Comparison of ENCODE assay signal across 8 cellular contexts in the genomic region with DNA sequence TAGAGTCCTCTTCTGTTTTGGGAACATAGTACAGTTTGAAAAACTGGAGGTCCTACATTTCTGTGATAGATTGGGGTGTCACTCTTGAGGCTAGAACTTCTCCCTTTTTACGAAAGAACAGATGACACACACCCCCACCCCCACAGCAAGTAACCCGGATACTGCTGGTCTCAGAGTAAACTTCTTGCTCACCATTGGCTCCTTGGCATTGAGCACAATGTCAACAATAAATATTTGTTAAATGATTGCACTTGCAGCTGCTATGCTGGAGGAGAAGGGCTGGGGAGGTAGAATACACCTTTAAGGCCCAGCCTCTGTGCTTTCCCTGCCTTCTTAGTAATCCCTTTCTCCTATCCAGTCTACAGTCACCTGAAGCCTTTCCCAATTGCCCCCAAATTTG.
A peak's percentile ranks its signal among the peaks of the same experiment; 100 is the strongest.
DNase-seq lines count a peak whose midpoint lies in the region; ATAC-seq and TF ChIP-seq lines count a peak whose summit lies in the region.

No MANE protein-coding gene starts in this region.

- H3K4me3 ChIP-seq in HL-60 (replicated peaks; ENCODE audit: insufficient read depth, low read length) (no peak overlapping the region), mucosa of descending colon (no peak overlapping the region), tibial nerve (no peak overlapping the region)

- POLR2A ChIA-PET in WTC11 (lab: Charles Lee) = interaction anchor here (0.6 kb wide), 1 partner anchor 1886 kb away, joined by 3 read pairs; no protein-coding TSS in a partner anchor

- TF ChIP-seq CTCF in HL-60 (IDR thresholded peaks at IDR 0.05; ENCODE audit: insufficient read depth, low read length) = no peak
- TF ChIP-seq CTCF in VCaP (conservative IDR thresholded peaks at IDR 0.05) = no peak
- TF ChIP-seq CTCF in mucosa of descending colon (IDR thresholded peaks at IDR 0.05) = no peak
- TF ChIP-seq CTCF in WTC11 (IDR thresholded peaks at IDR 0.05) = no peak
- TF ChIP-seq CTCF in tibial nerve (IDR thresholded peaks at IDR 0.05) = no peak

- no peak overlapping the region for H3K27ac Mint-ChIP-seq in WTC11

- no peak for TF ChIP-seq EP300 in tibial nerve (IDR thresholded peaks at IDR 0.05)

- WGBS in tibial nerve, 2 donors = 42 to 60% methylated on average over 2 of the region's 2 CpGs

- no peaks in the 10 kb centered on the region for H3K27me3 ChIP-seq in HL-60 (ENCODE audit: insufficient read depth, poor library complexity, severe bottlenecking)
- H3K27me3 ChIP-seq in tibial nerve = no peaks in the 10 kb centered on the region

- DNase-seq in AG08396 (ENCODE audit: low spot score) = peak; percentile 43
- peak in 1 of 2 experiments; percentile 51 for DNase-seq in HL-60 (ENCODE audit: low read depth in 1 of 2, low spot score in 1 of 2)
- peak in 1 of 3 donors; percentile 44 for DNase-seq in mucosa of descending colon
- DNase-seq in occipital lobe (lab: John Stamatoyannopoulos, UW) = no peak
- DNase-seq in WTC11 (ENCODE audit: low spot score) = no peak
- DNase-seq in tibial nerve (ENCODE audit: low spot score in 2 of 2) = no peak

- H3K4me3 Mint-ChIP-seq in WTC11 = no peak overlapping the region

- ATAC-seq in mucosa of descending colon = peak; percentile 73
- no peak for ATAC-seq in GM18873 (IDR thresholded peaks at IDR 0.05; ENCODE audit: low FRiP score, unreplicated experiment)
- no peak for ATAC-seq in WTC11

- no peaks in the 10 kb centered on the region for H3K27me3 Mint-ChIP-seq in WTC11 (ENCODE audit: low read depth)

- no peaks in the 10 kb centered on the region for H3K9me3 Mint-ChIP-seq in WTC11

- H3K4me1 Mint-ChIP-seq in WTC11 = no peaks in the 10 kb centered on the region

- no peaks in the 10 kb centered on the region for H3K36me3 ChIP-seq in mucosa of descending colon (ENCODE audit: low read depth)
- H3K36me3 ChIP-seq in tibial nerve = peaks cover 0 to 3% (median 0%) of the 10 kb centered on the region in 3 donors

- no peak for TF ChIP-seq POLR2A in tibial nerve (IDR thresholded peaks at IDR 0.05)

- no peaks in the 10 kb centered on the region for H3K36me3 Mint-ChIP-seq in WTC11

- intact Hi-C loops in mucosa of descending colon (cut with DNase I, micrococcal nuclease) = no loop called here

- H3K9me3 ChIP-seq in mucosa of descending colon (no peaks in the 10 kb centered on the region), tibial nerve (no peaks in the 10 kb centered on the region)

- CTCF ChIA-PET in WTC11 (lab: Charles Lee) = interaction anchor here (1.1 to 1.3 kb wide), 3 partner anchors 31 to 123 kb away, joined by 3 to 5 read pairs (median 4); no protein-coding TSS in a partner anchor

- H3K4me1 ChIP-seq in mucosa of descending colon (ENCODE audit: low read depth) (peaks cover 10% of the 10 kb centered on the region), tibial nerve (peaks cover 0 to 22% (median 2%) of the 10 kb centered on the region in 4 donors)

- H3K27ac ChIP-seq in HL-60 (replicated peaks) = peak overlapping the region; percentile 70
- peak overlapping the region; percentile 92 for H3K27ac ChIP-seq in VCaP
- peak overlapping the region in 2 of 4 donors; percentile 4 to 56 for H3K27ac ChIP-seq in tibial nerve

TF ChIP-seq in WTC11, 78 proteins besides CTCF, POLR2A, EP300 and RAD21 (continues in another document):
- TF ChIP-seq, protein P1, sequence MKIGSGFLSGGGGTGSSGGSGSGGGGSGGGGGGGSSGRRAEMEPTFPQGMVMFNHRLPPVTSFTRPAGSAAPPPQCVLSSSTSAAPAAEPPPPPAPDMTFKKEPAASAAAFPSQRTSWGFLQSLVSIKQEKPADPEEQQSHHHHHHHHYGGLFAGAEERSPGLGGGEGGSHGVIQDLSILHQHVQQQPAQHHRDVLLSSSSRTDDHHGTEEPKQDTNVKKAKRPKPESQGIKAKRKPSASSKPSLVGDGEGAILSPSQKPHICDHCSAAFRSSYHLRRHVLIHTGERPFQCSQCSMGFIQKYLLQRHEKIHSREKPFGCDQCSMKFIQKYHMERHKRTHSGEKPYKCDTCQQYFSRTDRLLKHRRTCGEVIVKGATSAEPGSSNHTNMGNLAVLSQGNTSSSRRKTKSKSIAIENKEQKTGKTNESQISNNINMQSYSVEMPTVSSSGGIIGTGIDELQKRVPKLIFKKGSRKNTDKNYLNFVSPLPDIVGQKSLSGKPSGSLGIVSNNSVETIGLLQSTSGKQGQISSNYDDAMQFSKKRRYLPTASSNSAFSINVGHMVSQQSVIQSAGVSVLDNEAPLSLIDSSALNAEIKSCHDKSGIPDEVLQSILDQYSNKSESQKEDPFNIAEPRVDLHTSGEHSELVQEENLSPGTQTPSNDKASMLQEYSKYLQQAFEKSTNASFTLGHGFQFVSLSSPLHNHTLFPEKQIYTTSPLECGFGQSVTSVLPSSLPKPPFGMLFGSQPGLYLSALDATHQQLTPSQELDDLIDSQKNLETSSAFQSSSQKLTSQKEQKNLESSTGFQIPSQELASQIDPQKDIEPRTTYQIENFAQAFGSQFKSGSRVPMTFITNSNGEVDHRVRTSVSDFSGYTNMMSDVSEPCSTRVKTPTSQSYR (CRISPR knock-in tag; IDR thresholded peaks at IDR 0.05) = no peak
- TF ChIP-seq, protein P2, sequence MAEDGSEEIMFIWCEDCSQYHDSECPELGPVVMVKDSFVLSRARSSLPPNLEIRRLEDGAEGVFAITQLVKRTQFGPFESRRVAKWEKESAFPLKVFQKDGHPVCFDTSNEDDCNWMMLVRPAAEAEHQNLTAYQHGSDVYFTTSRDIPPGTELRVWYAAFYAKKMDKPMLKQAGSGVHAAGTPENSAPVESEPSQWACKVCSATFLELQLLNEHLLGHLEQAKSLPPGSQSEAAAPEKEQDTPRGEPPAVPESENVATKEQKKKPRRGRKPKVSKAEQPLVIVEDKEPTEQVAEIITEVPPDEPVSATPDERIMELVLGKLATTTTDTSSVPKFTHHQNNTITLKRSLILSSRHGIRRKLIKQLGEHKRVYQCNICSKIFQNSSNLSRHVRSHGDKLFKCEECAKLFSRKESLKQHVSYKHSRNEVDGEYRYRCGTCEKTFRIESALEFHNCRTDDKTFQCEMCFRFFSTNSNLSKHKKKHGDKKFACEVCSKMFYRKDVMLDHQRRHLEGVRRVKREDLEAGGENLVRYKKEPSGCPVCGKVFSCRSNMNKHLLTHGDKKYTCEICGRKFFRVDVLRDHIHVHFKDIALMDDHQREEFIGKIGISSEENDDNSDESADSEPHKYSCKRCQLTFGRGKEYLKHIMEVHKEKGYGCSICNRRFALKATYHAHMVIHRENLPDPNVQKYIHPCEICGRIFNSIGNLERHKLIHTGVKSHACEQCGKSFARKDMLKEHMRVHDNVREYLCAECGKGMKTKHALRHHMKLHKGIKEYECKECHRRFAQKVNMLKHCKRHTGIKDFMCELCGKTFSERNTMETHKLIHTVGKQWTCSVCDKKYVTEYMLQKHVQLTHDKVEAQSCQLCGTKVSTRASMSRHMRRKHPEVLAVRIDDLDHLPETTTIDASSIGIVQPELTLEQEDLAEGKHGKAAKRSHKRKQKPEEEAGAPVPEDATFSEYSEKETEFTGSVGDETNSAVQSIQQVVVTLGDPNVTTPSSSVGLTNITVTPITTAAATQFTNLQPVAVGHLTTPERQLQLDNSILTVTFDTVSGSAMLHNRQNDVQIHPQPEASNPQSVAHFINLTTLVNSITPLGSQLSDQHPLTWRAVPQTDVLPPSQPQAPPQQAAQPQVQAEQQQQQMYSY (CRISPR knock-in tag; IDR thresholded peaks at IDR 0.05) = no peak
- TF ChIP-seq ZNF317 (CRISPR knock-in tag; IDR thresholded peaks at IDR 0.05; ENCODE audit: borderline replicate concordance, low read depth) = no peak
- no peak for TF ChIP-seq NFE2L1 (CRISPR knock-in tag; IDR thresholded peaks at IDR 0.05)
- TF ChIP-seq, protein P3, sequence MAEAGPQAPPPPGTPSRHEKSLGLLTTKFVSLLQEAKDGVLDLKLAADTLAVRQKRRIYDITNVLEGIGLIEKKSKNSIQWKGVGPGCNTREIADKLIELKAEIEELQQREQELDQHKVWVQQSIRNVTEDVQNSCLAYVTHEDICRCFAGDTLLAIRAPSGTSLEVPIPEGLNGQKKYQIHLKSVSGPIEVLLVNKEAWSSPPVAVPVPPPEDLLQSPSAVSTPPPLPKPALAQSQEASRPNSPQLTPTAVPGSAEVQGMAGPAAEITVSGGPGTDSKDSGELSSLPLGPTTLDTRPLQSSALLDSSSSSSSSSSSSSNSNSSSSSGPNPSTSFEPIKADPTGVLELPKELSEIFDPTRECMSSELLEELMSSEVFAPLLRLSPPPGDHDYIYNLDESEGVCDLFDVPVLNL (CRISPR knock-in tag; IDR thresholded peaks at IDR 0.05; ENCODE audit: borderline replicate concordance, low read depth) = no peak
- no peak for TF ChIP-seq EMX1 (CRISPR knock-in tag; IDR thresholded peaks at IDR 0.05)
- no peak for TF ChIP-seq ZNF263 (CRISPR knock-in tag; IDR thresholded peaks at IDR 0.05; ENCODE audit: low read depth)
- TF ChIP-seq FOXJ3 (CRISPR knock-in tag; IDR thresholded peaks at IDR 0.05; ENCODE audit: borderline replicate concordance) = no peak
- TF ChIP-seq, protein P4, sequence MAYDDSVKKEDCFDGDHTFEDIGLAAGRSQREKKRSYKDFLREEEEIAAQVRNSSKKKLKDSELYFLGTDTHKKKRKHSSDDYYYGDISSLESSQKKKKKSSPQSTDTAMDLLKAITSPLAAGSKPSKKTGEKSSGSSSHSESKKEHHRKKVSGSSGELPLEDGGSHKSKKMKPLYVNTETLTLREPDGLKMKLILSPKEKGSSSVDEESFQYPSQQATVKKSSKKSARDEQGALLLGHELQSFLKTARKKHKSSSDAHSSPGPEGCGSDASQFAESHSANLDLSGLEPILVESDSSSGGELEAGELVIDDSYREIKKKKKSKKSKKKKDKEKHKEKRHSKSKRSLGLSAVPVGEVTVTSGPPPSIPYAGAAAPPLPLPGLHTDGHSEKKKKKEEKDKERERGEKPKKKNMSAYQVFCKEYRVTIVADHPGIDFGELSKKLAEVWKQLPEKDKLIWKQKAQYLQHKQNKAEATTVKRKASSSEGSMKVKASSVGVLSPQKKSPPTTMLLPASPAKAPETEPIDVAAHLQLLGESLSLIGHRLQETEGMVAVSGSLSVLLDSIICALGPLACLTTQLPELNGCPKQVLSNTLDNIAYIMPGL (CRISPR knock-in tag; IDR thresholded peaks at IDR 0.05) = no peak
- no peak for TF ChIP-seq IRF2 (CRISPR knock-in tag; IDR thresholded peaks at IDR 0.05; ENCODE audit: borderline replicate concordance, low read depth)
